1 cellular context compared by ENCODE assay signal in the genomic region with DNA sequence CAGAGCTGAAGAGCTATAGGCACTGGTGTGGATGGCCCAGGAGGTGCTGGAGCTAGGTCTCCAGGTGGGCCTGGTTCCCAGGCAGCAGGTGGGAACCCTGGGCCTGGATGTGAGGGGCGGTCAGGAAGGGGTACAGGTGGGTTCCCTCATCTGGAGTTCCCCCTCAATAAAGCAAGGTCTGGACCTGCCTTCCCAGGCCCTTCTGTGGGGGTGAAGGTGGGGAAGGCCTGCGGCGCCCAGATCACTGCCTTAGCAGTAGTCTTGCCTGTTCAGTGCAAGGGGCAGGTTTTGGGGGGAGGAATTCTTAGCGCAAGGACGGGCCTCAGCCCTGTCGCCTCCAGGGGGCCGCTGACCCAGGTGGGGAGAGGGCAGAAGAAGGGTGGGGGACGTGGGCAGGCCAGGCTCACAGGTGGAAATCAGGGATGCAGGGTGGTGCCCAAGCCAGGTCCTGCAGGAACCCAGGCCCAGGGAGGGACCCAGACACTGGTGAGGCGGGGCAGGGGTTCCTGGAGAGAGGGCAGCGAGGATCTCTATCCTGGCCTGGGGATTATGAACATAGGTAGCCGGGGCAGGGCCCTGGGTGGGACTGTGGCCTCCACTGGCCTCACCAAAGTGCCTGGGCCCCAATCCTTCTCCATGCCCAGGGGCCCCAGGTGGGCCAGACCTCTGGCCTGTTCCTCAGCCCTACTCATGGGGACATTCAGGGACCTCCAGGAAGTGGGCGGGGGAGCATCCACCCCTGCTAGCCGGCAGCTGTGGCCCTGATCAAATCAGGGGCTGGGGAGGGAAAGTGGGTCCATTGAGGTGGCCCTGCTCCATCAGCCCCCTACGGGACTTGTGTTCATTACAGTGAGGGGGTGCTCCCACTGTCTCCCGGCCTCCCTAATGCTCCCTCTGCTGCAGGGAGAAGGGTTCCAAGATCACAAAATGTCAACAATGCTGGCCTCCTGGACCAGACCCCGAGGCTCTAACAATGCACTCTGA.
TF ChIP-seq lines count a peak whose summit lies in the region.

No MANE protein-coding gene starts in this region.

TF ChIP-seq in HepG2, 621 proteins besides CTCF, POLR2A, EP300 and RAD21:
- TF ChIP-seq AGO2 (optimal IDR thresholded peaks at IDR 0.05; ENCODE audit: low read depth, low read length) (peak; percentile 18), U2AF2 (IDR thresholded peaks at IDR 0.05; ENCODE audit: low read depth, low read length) (no peak)
TF ChIP-seq in HepG2: peak in this region for 1.
